Comparison of ENCODE assay signal across 11 cellular contexts in genomic region chr20:5720696-5721095, GRCh38.
"Had no signal": no experiment of that assay in that cellular context is flagged by ENCODE, and none has a peak within 500 bp of the region (broad histone marks: within the 10 kb centered on the region; RNA-seq: fewer than 3 reads in every experiment).

No MANE protein-coding gene starts in this region.

- DNase-seq: activated CD4-positive, alpha-beta T cell treated with anti-CD3 and anti-CD28 coated beads, Interleukin-2, amount 50 U/mL, for 48 hours; activated gamma-delta T cell; immature natural killer cell; kidney glomerular epithelial cell; left ventricle myocardium superior; nephron progenitor cell; nucleus accumbens; stimulated activated naive CD8-positive, alpha-beta T cell treated with anti-CD3 and anti-CD28 coated beads, Interleukin-15, Interleukin-2, amounts not matched to agents 100 U/mL and 50 U/mL, for 24 hours; substantia nigra; tibial artery had no signal

- ATAC-seq: WTC11 had no signal
